In the genomic region with DNA sequence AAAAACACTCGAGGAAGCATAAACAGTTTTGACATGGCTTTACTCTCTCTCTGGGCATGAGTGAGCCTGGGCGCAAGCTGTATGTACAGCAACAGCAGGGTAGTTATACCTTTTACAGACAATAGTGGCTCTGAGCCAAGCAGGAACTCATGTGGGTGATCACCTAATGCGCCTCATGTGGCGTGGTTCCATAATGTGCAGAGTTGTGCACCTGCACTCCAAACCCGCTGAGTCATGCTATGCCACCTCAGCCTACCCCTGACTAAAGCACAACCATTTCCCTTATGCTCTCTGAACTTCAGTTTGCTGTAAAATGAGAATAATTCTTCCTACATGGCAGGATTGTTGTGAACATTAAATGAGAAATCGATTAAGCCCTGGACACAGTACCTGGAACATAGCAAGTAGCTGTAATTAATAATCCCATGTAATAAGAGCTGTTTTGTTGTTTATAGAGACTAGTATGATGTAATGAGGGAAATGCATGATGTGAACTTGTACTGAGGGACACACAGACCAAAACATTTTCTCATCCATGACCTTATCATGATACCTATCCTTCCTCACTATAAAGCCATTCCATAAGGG, we compare ENCODE assay signal across 15 cellular contexts.
DNase-seq lines count a peak whose midpoint lies in the region; ATAC-seq, FAIRE-seq and TF ChIP-seq lines count a peak whose summit lies in the region.
"Had no signal": no experiment of that assay in that cellular context is flagged by ENCODE, and none has a peak within 500 bp of the region (broad histone marks: within the 10 kb centered on the region; RNA-seq: fewer than 3 reads in every experiment).

No MANE protein-coding gene starts in this region.

- H3K4me3 ChIP-seq in WERI-Rb-1 (ENCODE audit: low read depth, low read length), result no peak overlapping the region
- no peak overlapping the region for H3K4me3 ChIP-seq in keratinocyte (ENCODE audit: control insufficient read depth in 2 of 3, extremely low read depth in 1 of 3, insufficient read depth in 2 of 3, low read depth in 1 of 3, low read length in 3 of 3)
- H3K4me3 ChIP-seq: thoracic aorta had no signal

- no peaks in the 10 kb centered on the region for H4K20me1 ChIP-seq in keratinocyte (ENCODE audit: control insufficient read depth, extremely low read depth, insufficient read depth, low read length)

- H3K79me2 ChIP-seq in keratinocyte (ENCODE audit: control insufficient read depth, insufficient read depth, low read length), result no peaks in the 10 kb centered on the region

- peaks cover 15% of the 10 kb centered on the region for H3K4me1 ChIP-seq in keratinocyte (ENCODE audit: control insufficient read depth, extremely low read depth, insufficient read depth, low read length)

- no peak overlapping the region for H2AFZ ChIP-seq in keratinocyte (ENCODE audit: control insufficient read depth, low read length)

- H3K9ac ChIP-seq in keratinocyte (ENCODE audit: control insufficient read depth, extremely low read depth, insufficient read depth, low read length), result no peak overlapping the region

- H3K27me3 ChIP-seq in WERI-Rb-1 (ENCODE audit: insufficient read depth, low read depth, severe bottlenecking) (no peaks in the 10 kb centered on the region), keratinocyte (ENCODE audit: control insufficient read depth, extremely low read depth, insufficient read depth, low read length) (no peaks in the 10 kb centered on the region)

- H3K9me1 ChIP-seq in keratinocyte (ENCODE audit: control insufficient read depth, extremely low read depth, insufficient read depth, low read length), result no peaks in the 10 kb centered on the region

- H3K27ac ChIP-seq in WERI-Rb-1 (no peak overlapping the region), keratinocyte (ENCODE audit: control insufficient read depth, insufficient read depth, low read length) (no peak overlapping the region)
- H3K27ac ChIP-seq: thoracic aorta had no signal

- ATAC-seq in GM18517 (IDR thresholded peaks at IDR 0.05; ENCODE audit: unreplicated experiment), result no peak
- ATAC-seq: natural killer cell treated with Interleukin-12 subunit alpha and Interleukin-12 subunit beta and Interleukin-15 and Interleukin-18, amount 100 ng/mL, for 72 hours had no signal

- FAIRE-seq in keratinocyte (lab: Jason Lieb, UNC) (peak; percentile 65), HTR-8/SVneo (lab: Jason Lieb, UNC) (no peak)

- H3K4me2 ChIP-seq in keratinocyte (ENCODE audit: control insufficient read depth, extremely low read depth, insufficient read depth, low read depth, low read length), result no peak overlapping the region

- H3K36me3 ChIP-seq in WERI-Rb-1 (no peaks in the 10 kb centered on the region), keratinocyte (ENCODE audit: control insufficient read depth in 2 of 2, extremely low read depth in 1 of 2, insufficient read depth in 2 of 2, low read length in 2 of 2) (no peaks in the 10 kb centered on the region)
- H3K36me3 ChIP-seq: thoracic aorta had no signal

- TF ChIP-seq CTCF in WERI-Rb-1 (IDR thresholded peaks at IDR 0.05; ENCODE audit: low read depth, low read length) (no peak), keratinocyte (optimal IDR thresholded peaks at IDR 0.05 in 1 of 3, IDR thresholded peaks at IDR 0.05 in 1 of 3, conservative IDR thresholded peaks at IDR 0.05 in 1 of 3; ENCODE audit: extremely low read depth in 1 of 3, insufficient read depth in 2 of 3, low read length in 3 of 3) (peak in 1 of 3 experiments; percentile 7)

- dilution Hi-C loops in keratinocyte (cut with MboI; ENCODE audit: extremely low pct_ligation_motif_present, low sequenced_read_pairs), result loop anchor here (25.0 kb wide), 1 partner anchor 104 kb away; no protein-coding TSS in a partner anchor

- peak; percentile 4 for DNase-seq in DMS153 (lab: John Stamatoyannopoulos, UW)
- no peak for DNase-seq in DMS153 treated with DMSO at 0.1 percent for 48 hours (lab: John Stamatoyannopoulos, UW; ENCODE audit: unreplicated experiment)
- DNase-seq in HT1080 (ENCODE audit: low read depth), result peak; percentile 52
- peak; percentile 38 for DNase-seq in WERI-Rb-1
- no peak for DNase-seq in keratinocyte (ENCODE audit: low read depth, low spot score)
- DNase-seq in HTR-8/SVneo (ENCODE audit: insufficient read length, low spot score), result no peak
- DNase-seq in superior temporal gyrus (ENCODE audit: extremely low spot score), result no peak
- DNase-seq: 8988T; activated naive CD4-positive, alpha-beta T cell treated with anti-CD3 and anti-CD28 coated beads, Interleukin-2, amount 50 U/mL, for 16 hours; foreskin melanocyte; kidney glomerular epithelial cell; MV-4-11 had no signal

- H3K9me3 ChIP-seq in WERI-Rb-1 (ENCODE audit: severe bottlenecking) (peaks cover 12% of the 10 kb centered on the region), keratinocyte (ENCODE audit: control insufficient read depth, low read depth, low read length) (peaks cover 2% of the 10 kb centered on the region)
- H3K9me3 ChIP-seq: thoracic aorta had no signal

Comparison
In these comparisons a context has a peak if more than half of its experiments do, and no peak if none do; other contexts are left out.
1. DNase-seq: peak in DMS153 (single experiment), HT1080 (single experiment) and WERI-Rb-1 (single experiment); none in DMS153 treated with DMSO at 0.1 percent for 48 hours (single experiment), keratinocyte (single experiment), HTR-8/SVneo (single experiment) and superior temporal gyrus (single experiment).